11 cellular contexts compared by ENCODE assay signal in genomic region chr1:160797861-160798273, GRCh38. TPM values are rescaled to one million over a fixed set of nuclear protein-coding genes. Genes with fewer than 3 reads are reported as not detected.
A peak's percentile ranks its signal among the peaks of the same experiment; 100 is the strongest.
DNase-seq lines count a peak whose midpoint lies in the region; ATAC-seq and TF ChIP-seq lines count a peak whose summit lies in the region.
"Had no signal": no experiment of that assay in that cellular context is flagged by ENCODE, and none has a peak within 500 bp of the region (broad histone marks: within the 10 kb centered on the region; RNA-seq: fewer than 3 reads in every experiment).

No MANE protein-coding gene starts in this region.

- CTCF ChIA-PET in CD4-positive, alpha-beta T cell (lab: Charles Lee), result interaction anchor here (0.7 to 3.2 kb wide), 8 partner anchors 9 to 71 kb away, joined by 3 to 15 read pairs (median 4); no protein-coding TSS in a partner anchor

- peak; percentile 49 for ATAC-seq in CD4-positive, alpha-beta T cell (ENCODE audit: poor library complexity)

- H3K27me3 Mint-ChIP-seq in CD4-positive, alpha-beta T cell, result no peaks in the 10 kb centered on the region

- intact Hi-C loops in CD4-positive, alpha-beta T cell (cut with DNase I, micrococcal nuclease), result loop anchor here (2.0 to 5.0 kb wide), 3 partner anchors 15 to 39 kb away; no protein-coding TSS in a partner anchor

- H3K27ac ChIP-seq in CD4-positive, alpha-beta T cell (ENCODE audit: low read depth, low read length), result peak overlapping the region; percentile 88

- H3K4me3 ChIP-seq in H7 (ENCODE audit: insufficient read depth, low read depth, low read length), result no peak overlapping the region

- TF ChIP-seq POLR2A in erythroblast (IDR thresholded peaks at IDR 0.05; ENCODE audit: low read length), result no peak

- DNase-seq in CD4-positive, alpha-beta T cell, result peak; percentile 41 to 72 (median 59)
- DNase-seq in T-helper 2 cell (peak in 4 of 5 experiments; percentile 35 to 93 (median 42)), SKM-1 treated with dmso at 0.1 percent for 144 hours (lab: John Stamatoyannopoulos, UW; ENCODE audit: unreplicated experiment) (no peak), H7 (no peak), dedifferentiated amniotic fluid mesenchymal stem cell (ENCODE audit: extremely low spot score) (no peak), erythroblast (lab: John Stamatoyannopoulos, UW) (no peak)
- DNase-seq in activated naive CD4-positive, alpha-beta T cell treated with Interleukin-2 at 50 U/mL for 16 hours, result peak; percentile 73
- peak; percentile 17 to 40 for DNase-seq in stimulated activated CD4-positive, alpha-beta T cell treated with anti-CD3 and anti-CD28 coated beads, Interleukin-12 subunit alpha, Interleukin-12 subunit beta, amount 100 ng/mL, for 24 hours (ENCODE audit: low read depth in 2 of 2)
- DNase-seq: NCI-H524 treated with DMSO at 0.1 percent for 48 hours had no signal

- H3K4me1 Mint-ChIP-seq in CD4-positive, alpha-beta T cell (ENCODE audit: low read depth), result peaks cover 75% of the 10 kb centered on the region

- H3K36me3 Mint-ChIP-seq in CD4-positive, alpha-beta T cell (ENCODE audit: low read depth), result peaks cover 65% of the 10 kb centered on the region

- no peaks in the 10 kb centered on the region for H3K27me3 ChIP-seq in CD4-positive, alpha-beta T cell (ENCODE audit: control insufficient read depth, insufficient read depth, low read length)
- no peaks in the 10 kb centered on the region for H3K27me3 ChIP-seq in H7 (ENCODE audit: control insufficient read depth, insufficient read depth, low read length)

- H3K9me3 Mint-ChIP-seq in CD4-positive, alpha-beta T cell, result no peaks in the 10 kb centered on the region

- TF ChIP-seq CTCF in CD4-positive, alpha-beta T cell (IDR thresholded peaks at IDR 0.05), result no peak

- no peaks in the 10 kb centered on the region for H3K36me3 ChIP-seq in H7 (replicated peaks; ENCODE audit: control insufficient read depth, insufficient read depth, low read length)

- POLR2A ChIA-PET in CD4-positive, alpha-beta T cell (lab: Charles Lee), result interaction anchor here (0.6 to 4.8 kb wide), 29 partner anchors 8 to 508 kb away, joined by 3 to 50 read pairs (median 4); partner anchors contain the start of gene CD48

- H3K9me3 ChIP-seq in CD4-positive, alpha-beta T cell (ENCODE audit: control insufficient read depth, low read length), result no peaks in the 10 kb centered on the region

- peak overlapping the region; percentile 92 for H3K27ac Mint-ChIP-seq in CD4-positive, alpha-beta T cell

- peak overlapping the region; percentile 97 for H3K4me3 Mint-ChIP-seq in CD4-positive, alpha-beta T cell

RNA-seq across cellular contexts. Expression of gene LY9, which starts 1.9 kb away (rescaled TPM):
- 100 to 1,000 TPM; 124 TPM for total RNA-seq in CD4-positive, alpha-beta T cell
- total RNA-seq in H7 (2014; rRNA removed; shearing (Covaris generic)), result 0.24 TPM in 1 of 2 replicates, not detected in the other
- total RNA-seq: HT-29, renal cortical epithelial cell had no signal

RNA-seq across cellular contexts. Expression of gene SLAMF7, which starts 58.8 kb away (rescaled TPM):
- under 1 TPM; 0.69 to 0.78 TPM for total RNA-seq in CD4-positive, alpha-beta T cell
- 0.24 TPM in 1 of 2 replicates, not detected in the other for total RNA-seq in H7 (2014; rRNA removed; shearing (Covaris generic))
- total RNA-seq: HT-29, renal cortical epithelial cell had no signal

Comparison
In these comparisons a context has a peak if more than half of its experiments do, and no peak if none do; other contexts are left out.
1. DNase-seq: peak in CD4-positive, alpha-beta T cell (10 of 10), T-helper 2 cell (4 of 5), activated naive CD4-positive, alpha-beta T cell treated with Interleukin-2 at 50 U/mL for 16 hours (single experiment) and stimulated activated CD4-positive, alpha-beta T cell treated with anti-CD3 and anti-CD28 coated beads, Interleukin-12 subunit alpha, Interleukin-12 subunit beta, amount 100 ng/mL, for 24 hours (2 of 2); none in SKM-1 treated with dmso at 0.1 percent for 144 hours (single experiment), H7 (single experiment), dedifferentiated amniotic fluid mesenchymal stem cell (single experiment) and erythroblast (0 of 2).
2. RNA of gene LY9, which starts 1.9 kb away (total RNA-seq): 124 TPM in CD4-positive, alpha-beta T cell; 0.24 TPM in H7; every median in the first group is over 100 times any median in the second.